13 cellular contexts compared by ENCODE assay signal in the genomic region with DNA sequence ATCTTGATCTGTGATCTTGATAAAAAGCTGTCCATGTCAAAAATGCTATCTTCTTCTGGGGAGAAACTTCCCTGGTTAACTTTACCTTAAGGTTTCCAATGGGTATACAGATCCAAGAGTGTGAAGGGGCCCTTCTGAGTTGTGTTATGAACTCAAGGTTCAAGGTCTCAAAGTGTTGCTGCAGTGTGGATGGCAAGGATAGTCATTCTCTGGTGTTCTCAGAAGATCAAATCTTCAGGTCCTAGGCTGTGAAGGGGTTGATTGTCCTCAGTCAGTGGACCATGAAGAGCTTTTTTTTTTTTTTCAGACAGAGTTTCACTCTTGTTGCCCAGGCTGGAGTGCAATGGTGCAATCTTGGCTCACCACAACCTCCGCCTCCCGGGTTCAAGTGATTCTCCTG.
DNase-seq lines count a peak whose midpoint lies in the region; ATAC-seq and TF ChIP-seq lines count a peak whose summit lies in the region.
"Had no signal": no experiment of that assay in that cellular context is flagged by ENCODE, and none has a peak within 500 bp of the region (broad histone marks: within the 10 kb centered on the region; RNA-seq: fewer than 3 reads in every experiment).

No MANE protein-coding gene starts in this region.

- CTCF ChIA-PET in activated CD8-positive, alpha-beta T cell treated with anti-CD3 and anti-CD28 coated beads for 36 hours (lab: Charles Lee) = interaction anchor here (1.0 to 1.4 kb wide), 2 partner anchors 16 to 24 kb away, joined by 3 to 5 read pairs; no protein-coding TSS in a partner anchor

- no peak overlapping the region for H3K27ac Mint-ChIP-seq in activated CD8-positive, alpha-beta T cell treated with anti-CD3 and anti-CD28 coated beads for 36 hours
- H3K27ac Mint-ChIP-seq: GM23338 had no signal

- no peak for TF ChIP-seq CTCF in activated CD8-positive, alpha-beta T cell treated with anti-CD3 and anti-CD28 coated beads for 36 hours (IDR thresholded peaks at IDR 0.05)

- POLR2A ChIA-PET in activated CD8-positive, alpha-beta T cell treated with anti-CD3 and anti-CD28 coated beads for 36 hours (lab: Charles Lee) = no interaction called here

- peak; percentile 14 for DNase-seq in activated CD8-positive, alpha-beta T cell treated with anti-CD3 and anti-CD28 coated beads for 36 hours
- no peak for DNase-seq in pons (ENCODE audit: low spot score)
- DNase-seq in stimulated activated CD4-positive, alpha-beta T cell treated with anti-CD3 and anti-CD28 coated beads, Interleukin-4, amount 100 ng/mL, for 24 hours = no peak
- DNase-seq in stimulated activated CD4-positive, alpha-beta T cell treated with anti-CD3 and anti-CD28 coated beads, Interleukin-2, amount 100 ng/mL, for 24 hours = no peak
- DNase-seq: effector memory CD4-positive, alpha-beta T cell; EL; IMR-90; NCI-H1436; spleen had no signal

- no peak overlapping the region for H3K4me3 Mint-ChIP-seq in activated CD8-positive, alpha-beta T cell treated with anti-CD3 and anti-CD28 coated beads for 36 hours
- H3K4me3 Mint-ChIP-seq: GM23338 had no signal

- intact Hi-C loops in activated CD8-positive, alpha-beta T cell treated with anti-CD3 and anti-CD28 coated beads for 36 hours (cut with micrococcal nuclease) = no loop called here

- H3K36me3 Mint-ChIP-seq in activated CD8-positive, alpha-beta T cell treated with anti-CD3 and anti-CD28 coated beads for 36 hours (ENCODE audit: low read depth) = no peaks in the 10 kb centered on the region

- H3K9me3 Mint-ChIP-seq in activated CD8-positive, alpha-beta T cell treated with anti-CD3 and anti-CD28 coated beads for 36 hours = no peaks in the 10 kb centered on the region

- no peaks in the 10 kb centered on the region for H3K27me3 Mint-ChIP-seq in activated CD8-positive, alpha-beta T cell treated with anti-CD3 and anti-CD28 coated beads for 36 hours

- ATAC-seq in GM18511 (IDR thresholded peaks at IDR 0.05; ENCODE audit: unreplicated experiment) (peak; percentile 86), GM19328 (IDR thresholded peaks at IDR 0.05; ENCODE audit: unreplicated experiment) (peak; percentile 57), HG03103 (IDR thresholded peaks at IDR 0.05; ENCODE audit: low read depth, unreplicated experiment) (peak; percentile 57)
- peak; percentile 72 for ATAC-seq in activated CD8-positive, alpha-beta T cell treated with anti-CD3 and anti-CD28 coated beads for 36 hours
- ATAC-seq: GM23338 had no signal

- H3K4me1 Mint-ChIP-seq in activated CD8-positive, alpha-beta T cell treated with anti-CD3 and anti-CD28 coated beads for 36 hours (ENCODE audit: low read depth) = no peaks in the 10 kb centered on the region
- H3K4me1 Mint-ChIP-seq: GM23338 had no signal
